9 cellular contexts compared by ENCODE assay signal in the genomic region with DNA sequence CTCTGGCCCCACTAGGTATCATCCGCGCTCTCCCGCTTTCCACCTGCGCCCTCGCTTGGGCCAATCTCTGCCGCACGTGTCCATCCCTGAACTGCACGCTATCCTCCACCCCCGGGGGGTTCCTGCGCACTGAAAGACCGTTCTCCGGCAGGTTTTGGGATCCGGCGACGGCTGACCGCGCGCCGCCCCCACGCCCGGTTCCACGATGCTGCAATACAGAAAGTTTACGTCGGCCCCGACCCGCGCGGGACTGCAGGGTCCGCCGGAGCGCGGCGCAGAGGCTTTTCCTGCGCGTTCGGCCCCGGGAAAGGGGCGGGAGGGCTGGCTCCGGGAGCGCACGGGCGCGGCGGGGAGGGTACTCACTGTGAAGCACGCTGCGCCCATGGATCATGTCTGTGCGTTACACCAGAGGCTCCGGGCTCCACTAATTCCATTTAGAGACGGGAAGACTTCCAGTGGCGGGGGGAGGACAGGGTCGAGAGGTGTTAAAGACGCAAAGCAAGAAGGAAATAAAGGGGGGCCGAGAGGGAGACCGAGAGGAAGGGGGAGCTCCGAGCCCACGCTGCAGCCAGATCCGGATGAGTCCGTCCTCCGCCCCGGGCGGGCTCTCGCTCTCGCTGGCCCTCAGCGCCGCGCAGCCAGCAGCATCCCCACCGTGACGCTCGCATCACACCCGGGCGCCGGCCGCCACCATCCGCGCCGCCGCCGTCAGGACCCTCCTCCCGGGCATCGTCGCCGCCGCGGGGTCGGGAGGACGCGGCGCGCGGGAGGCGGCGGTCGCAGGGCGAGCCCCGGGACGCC.
DNase-seq lines count a peak whose midpoint lies in the region; ATAC-seq and TF ChIP-seq lines count a peak whose summit lies in the region.
"Had no signal": no experiment of that assay in that cellular context is flagged by ENCODE, and none has a peak within 500 bp of the region (broad histone marks: within the 10 kb centered on the region; RNA-seq: fewer than 3 reads in every experiment).

No MANE protein-coding gene starts in this region.

- H3K4me3 ChIP-seq in coronary artery (peak overlapping the region; percentile 66), skeletal muscle cell (ENCODE audit: low read depth, low read length) (peak overlapping the region; percentile 47)

- ATAC-seq in GM18498 (IDR thresholded peaks at IDR 0.05; ENCODE audit: unreplicated experiment) (peak; percentile 44), GM18519 (IDR thresholded peaks at IDR 0.05; ENCODE audit: low FRiP score, unreplicated experiment) (no peak)
- ATAC-seq: pancreas had no signal

- DNase-seq in NCI-H1092 (lab: John Stamatoyannopoulos, UW) (peak; percentile 23), coronary artery (ENCODE audit: low spot score) (no peak), skeletal muscle cell (ENCODE audit: low read depth) (no peak), hippocampal formation (lab: John Stamatoyannopoulos, UW) (no peak), NCI-H2107 treated with DMSO at 0.1 percent for 48 hours (lab: John Stamatoyannopoulos, UW; ENCODE audit: unreplicated experiment) (no peak), NCI-H82 (lab: John Stamatoyannopoulos, UW) (no peak)

- no peak overlapping the region for H3K27ac ChIP-seq in coronary artery
- H3K27ac ChIP-seq: pancreas had no signal

- no peak for TF ChIP-seq CTCF in coronary artery (IDR thresholded peaks at IDR 0.05)
